Comparison of ENCODE assay signal across 8 cellular contexts in genomic region chr1:113904674-113905434, GRCh38. TPM values are rescaled to one million over a fixed set of nuclear protein-coding genes. Genes with fewer than 3 reads are reported as not detected.
A peak's percentile ranks its signal among the peaks of the same experiment; 100 is the strongest.
DNase-seq lines count a peak whose midpoint lies in the region; ATAC-seq and TF ChIP-seq lines count a peak whose summit lies in the region.

AP4B1 (minus strand) TSS chr1:113904799; CDS start chr1:113904717, 82 bp downstream.
DCLRE1B (plus strand) TSS chr1:113905326; CDS start chr1:113905587, 261 bp downstream.

- H4K91ac ChIP-seq in trophoblast cell (ENCODE audit: low read depth, low read length), result peak within 1 kb of the TSS; percentile 30

- no CpG with 5 or more reads among the region's 67 CpGs for WGBS in trophoblast cell (ENCODE audit: extremely low coverage, insufficient coverage, insufficient read length)

- H2BK5ac ChIP-seq in trophoblast cell (ENCODE audit: low read depth, low read length, poor library complexity), result peak within 1 kb of the TSS; percentile 55

- H3K9me3 ChIP-seq in cardiac muscle cell (ENCODE audit: low read depth), result no peaks in the 10 kb centered on the region
- no peaks in the 10 kb centered on the region for H3K9me3 ChIP-seq in trophoblast cell (ENCODE audit: insufficient read depth, low read depth, low read length)

- H3K27me3 ChIP-seq in cardiac muscle cell (no peaks in the 10 kb centered on the region), trophoblast cell (ENCODE audit: insufficient read depth, low read length) (no peaks in the 10 kb centered on the region)

- peak; percentile 91 for ATAC-seq in HG02798 (IDR thresholded peaks at IDR 0.05; ENCODE audit: poor library complexity, unreplicated experiment)
- ATAC-seq in activated naive CD8-positive, alpha-beta T cell treated with anti-CD3 and anti-CD28 coated beads, Interleukin-2, amount 50 U/mL, for 24 hours, result peak; percentile 95

- H3K4ac ChIP-seq in trophoblast cell (ENCODE audit: low read depth, low read length), result peak within 1 kb of the TSS; percentile 22

- H3K4me1 ChIP-seq in cardiac muscle cell (ENCODE audit: low read depth) (peaks cover 3% of the 10 kb centered on the region), trophoblast cell (ENCODE audit: control insufficient read depth in 1 of 2, insufficient read depth in 2 of 2, low read length in 2 of 2) (peaks cover 2% of the 10 kb centered on the region in 2 experiments)

- H3K4me3 Mint-ChIP-seq in activated naive CD8-positive, alpha-beta T cell treated with anti-CD3 and anti-CD28 coated beads, Interleukin-2, amount 50 U/mL, for 24 hours, result peak within 1 kb of the TSS; percentile 99
- peak within 1 kb of the TSS; percentile 98 for H3K4me3 Mint-ChIP-seq in type B pancreatic cell

- H3K4me3 ChIP-seq in GM12875 (ENCODE audit: low read depth, low read length) (peak within 1 kb of the TSS; percentile 75), cardiac muscle cell (peak within 1 kb of the TSS; percentile 93), trophoblast cell (ENCODE audit: low read depth, low read length) (peak within 1 kb of the TSS; percentile 88)

- no peak within 1 kb of the TSS for H2AK5ac ChIP-seq in trophoblast cell (ENCODE audit: low read length)

- H3K4me1 Mint-ChIP-seq in activated naive CD8-positive, alpha-beta T cell treated with anti-CD3 and anti-CD28 coated beads, Interleukin-2, amount 50 U/mL, for 24 hours, result peaks cover 59% of the 10 kb centered on the region
- H3K4me1 Mint-ChIP-seq in type B pancreatic cell (ENCODE audit: unreplicated experiment), result peaks cover 3% of the 10 kb centered on the region

- H3K9me3 Mint-ChIP-seq in activated naive CD8-positive, alpha-beta T cell treated with anti-CD3 and anti-CD28 coated beads, Interleukin-2, amount 50 U/mL, for 24 hours, result no peaks in the 10 kb centered on the region
- H3K9me3 Mint-ChIP-seq in type B pancreatic cell, result no peaks in the 10 kb centered on the region

- H2AFZ ChIP-seq in trophoblast cell (ENCODE audit: insufficient read depth, low read length, poor library complexity), result peak within 1 kb of the TSS; percentile 77

- H2BK12ac ChIP-seq in trophoblast cell (ENCODE audit: low read length), result no peak within 1 kb of the TSS

- H3K14ac ChIP-seq in trophoblast cell (ENCODE audit: low read length), result peak within 1 kb of the TSS; percentile 82

- peak within 1 kb of the TSS; percentile 87 for H3K4me2 ChIP-seq in trophoblast cell (ENCODE audit: low read length)

- H3K18ac ChIP-seq in trophoblast cell (ENCODE audit: low read length), result peak within 1 kb of the TSS; percentile 55

- peak within 1 kb of the TSS; percentile 98 for H3K27ac Mint-ChIP-seq in activated naive CD8-positive, alpha-beta T cell treated with anti-CD3 and anti-CD28 coated beads, Interleukin-2, amount 50 U/mL, for 24 hours
- H3K27ac Mint-ChIP-seq in type B pancreatic cell, result peak within 1 kb of the TSS; percentile 98

- peak within 1 kb of the TSS; percentile 47 for H2BK120ac ChIP-seq in trophoblast cell (ENCODE audit: insufficient read depth, low read length, poor library complexity)

- H3K36me3 Mint-ChIP-seq in activated naive CD8-positive, alpha-beta T cell treated with anti-CD3 and anti-CD28 coated beads, Interleukin-2, amount 50 U/mL, for 24 hours (ENCODE audit: low read depth), result peaks cover 56% of the 10 kb centered on the region
- H3K36me3 Mint-ChIP-seq in type B pancreatic cell, result peaks cover 9% of the 10 kb centered on the region

- peaks cover 6% of the 10 kb centered on the region for H3K79me1 ChIP-seq in trophoblast cell (ENCODE audit: low read length)

- peaks cover 5% of the 10 kb centered on the region for H3K36me3 ChIP-seq in cardiac muscle cell
- H3K36me3 ChIP-seq in trophoblast cell (ENCODE audit: control insufficient read depth in 1 of 2, insufficient read depth in 2 of 2, low read length in 2 of 2), result peaks cover 3 to 14% of the 10 kb centered on the region in 2 experiments

- no peak within 1 kb of the TSS for H3K23ac ChIP-seq in trophoblast cell (ENCODE audit: low read length)

- H3K27me3 Mint-ChIP-seq in activated naive CD8-positive, alpha-beta T cell treated with anti-CD3 and anti-CD28 coated beads, Interleukin-2, amount 50 U/mL, for 24 hours, result peaks cover 3% of the 10 kb centered on the region
- H3K27me3 Mint-ChIP-seq in type B pancreatic cell, result no peaks in the 10 kb centered on the region

- TF ChIP-seq CTCF in GM12875 (IDR thresholded peaks at IDR 0.05; ENCODE audit: borderline replicate concordance, insufficient read depth, low read depth, low read length) (peak; percentile 68), cardiac muscle cell (IDR thresholded peaks at IDR 0.05; ENCODE audit: low read depth, low read length) (peak; percentile 65), type B pancreatic cell (conservative IDR thresholded peaks at IDR 0.05) (peak; percentile 55)

- H3K27ac ChIP-seq in cardiac muscle cell (peak within 1 kb of the TSS; percentile 60), trophoblast cell (ENCODE audit: low read depth, low read length) (peak within 1 kb of the TSS; percentile 79)

- H4K8ac ChIP-seq in trophoblast cell (ENCODE audit: low read depth, low read length), result peak within 1 kb of the TSS; percentile 81

- H4K12ac ChIP-seq in trophoblast cell (ENCODE audit: low read depth, low read length), result peak within 1 kb of the TSS; percentile 44

- peak within 1 kb of the TSS; percentile 90 for H3K9ac ChIP-seq in trophoblast cell (ENCODE audit: low read length)

- H3K79me2 ChIP-seq in trophoblast cell (ENCODE audit: control insufficient read depth, insufficient read depth, low read length, poor library complexity), result peaks cover 7% of the 10 kb centered on the region

- peak; percentile 96 for DNase-seq in NCI-H1417 treated with DMSO at 0.1 percent for 48 hours (lab: John Stamatoyannopoulos, UW)
- peak; percentile 99 for DNase-seq in SW480 (ENCODE audit: low spot score)
- DNase-seq in activated naive CD8-positive, alpha-beta T cell treated with anti-CD3 and anti-CD28 coated beads, Interleukin-2, amount 50 U/mL, for 24 hours, result peak; percentile 99
- DNase-seq in cardiac muscle cell (ENCODE audit: low read depth in 1 of 2, low spot score in 1 of 2), result peak; percentile 100
- DNase-seq in trophoblast cell, result peak; percentile 99 to 100
- DNase-seq in type B pancreatic cell (ENCODE audit: extremely low spot score, unreplicated experiment), result peak; percentile 97

RNA-seq across cellular contexts. Expression of gene AP4B1, which starts in this region (rescaled TPM):
- total RNA-seq in cardiac muscle cell (8.8 and 18.8 TPM in 2 replicates), type B pancreatic cell (ENCODE audit: low replicate concordance) (13.5 and 22.4 TPM in 2 replicates)
- polyA plus RNA-seq in cardiac muscle cell, result 18.3 and 22.5 TPM in 2 replicates
- 5.9 TPM in 2 replicates for polyA plus RNA-seq in trophoblast cell (2013)

RNA-seq across cellular contexts. Expression of gene DCLRE1B, which starts in this region (rescaled TPM):
- total RNA-seq in cardiac muscle cell (5.6 and 6.3 TPM in 2 replicates), type B pancreatic cell (ENCODE audit: low replicate concordance) (5.7 and 16.0 TPM in 2 replicates)
- polyA plus RNA-seq in cardiac muscle cell, result 3.4 and 5.5 TPM in 2 replicates
- polyA plus RNA-seq in trophoblast cell (2013), result 7.3 and 7.6 TPM in 2 replicates

Comparison
In these comparisons a context has a peak if more than half of its experiments do, and no peak if none do; other contexts are left out.
1. Peak in every context shown above with its lines: DNase-seq, ATAC-seq, H3K4me3 ChIP-seq and H3K27ac ChIP-seq.